15 cellular contexts compared by ENCODE assay signal in the genomic region with DNA sequence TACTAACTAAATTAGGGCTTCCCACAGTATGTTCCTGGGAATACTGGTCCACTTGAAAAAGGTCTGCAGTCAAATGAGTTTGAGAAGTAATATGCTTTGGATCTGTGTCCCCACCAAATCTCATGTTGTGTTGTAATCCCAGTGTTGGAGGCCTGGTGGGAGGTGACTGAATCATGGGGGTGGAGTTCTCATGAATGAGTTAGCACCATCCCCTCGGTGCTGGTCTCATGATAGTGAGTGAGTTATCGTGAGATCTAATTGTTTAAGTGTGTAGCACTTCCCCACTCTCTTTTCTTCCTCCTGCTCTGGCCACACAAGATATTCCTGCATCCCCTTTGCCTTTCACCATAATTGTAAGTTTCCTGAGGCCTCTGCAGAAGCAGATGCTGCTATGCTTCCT. TPM values are rescaled to one million over a fixed set of nuclear protein-coding genes. Genes with fewer than 3 reads are reported as not detected.
A peak's percentile ranks its signal among the peaks of the same experiment; 100 is the strongest.
DNase-seq lines count a peak whose midpoint lies in the region; ATAC-seq and TF ChIP-seq lines count a peak whose summit lies in the region.
"Had no signal": no experiment of that assay in that cellular context is flagged by ENCODE, and none has a peak within 500 bp of the region (broad histone marks: within the 10 kb centered on the region; RNA-seq: fewer than 3 reads in every experiment).

No MANE protein-coding gene starts in this region.

- H3K4me3 ChIP-seq in HEK293 (ENCODE audit: low read depth, low read length) (no peak overlapping the region), choroid plexus epithelial cell (ENCODE audit: low read depth, low read length) (no peak overlapping the region)
- H3K4me3 ChIP-seq: sigmoid colon had no signal

- H3K4me1 Mint-ChIP-seq in nephron, result peaks cover 5% of the 10 kb centered on the region

- H3K4me1 ChIP-seq in HEK293 (ENCODE audit: control insufficient read depth, insufficient read depth, low read length), result no peaks in the 10 kb centered on the region
- H3K4me1 ChIP-seq: sigmoid colon had no signal

- intact Hi-C loops in left colon (cut with DNase I, micrococcal nuclease), result no loop called here

- peaks cover 3% of the 10 kb centered on the region for H3K9me3 Mint-ChIP-seq in nephron
- H3K9me3 Mint-ChIP-seq: mesothelial cell of epicardium had no signal

- H3K9me3 ChIP-seq in HEK293 (ENCODE audit: control insufficient read depth, insufficient read depth, low read depth, low read length), result no peaks in the 10 kb centered on the region
- H3K9me3 ChIP-seq: sigmoid colon had no signal

- H3K27ac Mint-ChIP-seq in nephron, result peak overlapping the region in 2 of 3 experiments; percentile 34 to 39
- H3K27ac Mint-ChIP-seq: T-helper 1 cell treated with Interleukin-12 subunit alpha and Interleukin-12 subunit beta and Interleukin-4 antibody, amounts not matched to agents 30 μg/mL and 1 μg/mL, for 36 hours had no signal

- CTCF ChIA-PET in HEK293 (lab: Yijun Ruan, JAX), result interaction anchor here (0.5 to 2.2 kb wide), 2 partner anchors 8 to 290 kb away, joined by 3 to 13 read pairs; no protein-coding TSS in a partner anchor

- TF ChIP-seq CTCF in HEK293 (tag by site-specific recombination; IDR thresholded peaks at IDR 0.05), result no peak
- TF ChIP-seq CTCF in choroid plexus epithelial cell (conservative IDR thresholded peaks at IDR 0.05; ENCODE audit: low read depth, low read length), result no peak
- TF ChIP-seq CTCF in nephron (IDR thresholded peaks at IDR 0.05; ENCODE audit: unreplicated experiment in 3 of 3), result no peak

- H3K27ac ChIP-seq in HEK293 (ENCODE audit: extremely low read depth, low read depth, low read length), result no peak overlapping the region
- no peak overlapping the region for H3K27ac ChIP-seq in caudate nucleus (ENCODE audit: low read depth, low read length)
- H3K27ac ChIP-seq: sigmoid colon had no signal

- H3K27me3 Mint-ChIP-seq in nephron (ENCODE audit: low read depth), result peaks cover 10% of the 10 kb centered on the region

- ATAC-seq in GM21528 (IDR thresholded peaks at IDR 0.05; ENCODE audit: low FRiP score, unreplicated experiment) (no peak), HG03442 (IDR thresholded peaks at IDR 0.05; ENCODE audit: unreplicated experiment) (no peak), left colon (no peak)

- POLR2A ChIA-PET in HEK293 (lab: Yijun Ruan, JAX), result interaction anchor here (0.6 to 0.7 kb wide), 2 partner anchors 29 to 677 kb away, joined by 3 to 4 read pairs; no protein-coding TSS in a partner anchor

- DNase-seq in NCI-H82 (lab: John Stamatoyannopoulos, UW), result peak; percentile 77
- DNase-seq in choroid plexus epithelial cell (ENCODE audit: low read depth), result peak; percentile 84
- DNase-seq in caudate nucleus (lab: John Stamatoyannopoulos, UW), result no peak
- DNase-seq in left colon, result no peak
- DNase-seq: DMS79, sigmoid colon had no signal

- no peak overlapping the region for H3K4me3 Mint-ChIP-seq in nephron
- H3K4me3 Mint-ChIP-seq: mesothelial cell of epicardium; T-helper 1 cell treated with Interleukin-12 subunit alpha and Interleukin-12 subunit beta and Interleukin-4 antibody, amounts not matched to agents 30 μg/mL and 1 μg/mL, for 36 hours had no signal

- no peaks in the 10 kb centered on the region for H3K36me3 ChIP-seq in HEK293 (ENCODE audit: control insufficient read depth in 2 of 2, insufficient read depth in 1 of 2, low read length in 2 of 2)
- H3K36me3 ChIP-seq: sigmoid colon had no signal

- no peaks in the 10 kb centered on the region for H3K36me3 Mint-ChIP-seq in nephron (ENCODE audit: low read depth)
- H3K36me3 Mint-ChIP-seq: mesothelial cell of epicardium had no signal

TF ChIP-seq in HEK293, 187 proteins besides CTCF, POLR2A, EP300 and RAD21:
- TF ChIP-seq ZNF223 (tag by site-specific recombination; IDR thresholded peaks at IDR 0.05) (peak; percentile 75), ZNF366 (tag by site-specific recombination; conservative IDR thresholded peaks at IDR 0.05) (no peak), GLIS1 (tag by site-specific recombination; IDR thresholded peaks at IDR 0.05) (peak; percentile 76; the same call in 1 of the 2 replicates), SP7 (tag by site-specific recombination; IDR thresholded peaks at IDR 0.05) (0 out of 2 replicates have a peak, but pooled peaks have one; percentile 15), ZFHX2 (tag by site-specific recombination; conservative IDR thresholded peaks at IDR 0.05) (peak; percentile 44), ZNF18 (tag by site-specific recombination; IDR thresholded peaks at IDR 0.05) (no peak), PRDM1 (tag by site-specific recombination; IDR thresholded peaks at IDR 0.05) (0 out of 2 replicates have a peak, but pooled peaks have one; percentile 19)
TF ChIP-seq in HEK293: peak in this region for 5.

RNA-seq across cellular contexts. Expression of gene DMRTB1, which starts 16.9 kb away (rescaled TPM):
- not detected for total RNA-seq in left colon
- total RNA-seq: cardiac septum, glomerular endothelial cell, mesothelial cell of epicardium, sigmoid colon, urinary bladder had no signal

Comparison
In these comparisons a context has a peak if more than half of its experiments do, and no peak if none do; other contexts are left out.
1. DNase-seq: peak in NCI-H82 (single experiment) and choroid plexus epithelial cell (single experiment); none in caudate nucleus (0 of 61) and left colon (0 of 2).